Comparison of ENCODE assay signal across 10 cellular contexts in the genomic region with DNA sequence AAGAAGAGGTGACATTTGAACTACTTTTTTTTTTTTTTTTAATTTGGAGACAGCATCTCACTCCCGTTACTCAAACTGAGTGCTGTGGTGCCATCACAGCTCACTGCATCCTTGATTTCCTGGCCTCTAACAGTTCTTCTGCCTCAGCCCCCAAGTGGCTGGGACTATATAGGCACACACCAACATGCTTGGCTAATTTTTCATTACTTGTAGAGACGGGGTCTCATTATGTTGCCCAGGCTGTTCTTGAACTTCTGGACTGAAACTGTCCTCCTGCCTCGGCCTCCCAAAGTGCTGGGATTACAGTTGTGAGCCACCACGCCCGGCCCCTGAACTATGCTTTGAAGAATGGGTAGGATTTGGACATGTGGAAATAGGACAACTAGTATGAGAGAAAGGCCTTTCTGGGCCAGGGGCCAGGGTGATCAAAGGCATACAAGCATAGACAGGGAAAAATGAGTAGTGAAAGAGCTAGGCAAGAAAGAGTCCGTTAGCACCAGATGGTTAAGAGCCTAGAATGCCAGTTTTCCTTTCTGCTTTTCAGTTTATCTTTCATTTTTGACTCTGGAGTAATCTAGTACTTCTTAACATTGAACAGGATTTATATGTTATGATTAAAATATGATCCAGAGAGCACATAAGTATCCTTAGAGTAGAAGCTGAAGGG. TPM values are rescaled to one million over a fixed set of nuclear protein-coding genes. Genes with fewer than 3 reads are reported as not detected.
DNase-seq lines count a peak whose midpoint lies in the region; ATAC-seq and TF ChIP-seq lines count a peak whose summit lies in the region.
"Had no signal": no experiment of that assay in that cellular context is flagged by ENCODE, and none has a peak within 500 bp of the region (broad histone marks: within the 10 kb centered on the region; RNA-seq: fewer than 3 reads in every experiment).

No MANE protein-coding gene starts in this region.

- H3K27me3 Mint-ChIP-seq in effector memory CD8-positive, alpha-beta T cell, result no peaks in the 10 kb centered on the region
- H3K27me3 Mint-ChIP-seq in naive B cell, result no peaks in the 10 kb centered on the region
- no peaks in the 10 kb centered on the region for H3K27me3 Mint-ChIP-seq in Caco-2 (ENCODE audit: insufficient read depth, unreplicated experiment)

- H3K27ac ChIP-seq in DOHH2 (ENCODE audit: low read depth, low read length) (peak overlapping the region; percentile 79), HCT116 (ENCODE audit: low read depth, low read length) (no peak overlapping the region)
- H3K27ac ChIP-seq: PC-9, suprapubic skin had no signal

- peak; percentile 60 for TF ChIP-seq CTCF in DOHH2 (IDR thresholded peaks at IDR 0.05; ENCODE audit: low read depth, low read length, poor library complexity, severe bottlenecking)
- no peak for TF ChIP-seq CTCF in HCT116 (IDR thresholded peaks at IDR 0.05 in 2 of 3, conservative IDR thresholded peaks at IDR 0.05 in 1 of 3; ENCODE audit: borderline replicate concordance in 1 of 3, insufficient read depth in 1 of 3, low read depth in 2 of 3, low read length in 2 of 3)
- TF ChIP-seq CTCF in Caco-2 (IDR thresholded peaks at IDR 0.05; ENCODE audit: insufficient read depth in 1 of 2, low read depth in 1 of 2, low read length in 1 of 2, severe bottlenecking in 1 of 2, unreplicated experiment in 1 of 2), result no peak

- H3K4me1 ChIP-seq in DOHH2 (ENCODE audit: control insufficient read depth, low read length), result peaks cover 91% of the 10 kb centered on the region
- H3K4me1 ChIP-seq in HCT116 (ENCODE audit: control insufficient read depth in 1 of 2, insufficient read depth in 2 of 2, low read length in 2 of 2), result peaks cover 0 to 3% of the 10 kb centered on the region in 2 experiments; a peak in 2 of 4 replicates
- peaks cover 12% of the 10 kb centered on the region; the same call in 1 of the 2 replicates for H3K4me1 ChIP-seq in Caco-2

- H3K9me3 Mint-ChIP-seq in effector memory CD8-positive, alpha-beta T cell, result no peaks in the 10 kb centered on the region
- H3K9me3 Mint-ChIP-seq in naive B cell (no peaks in the 10 kb centered on the region), Caco-2 (ENCODE audit: unreplicated experiment) (no peaks in the 10 kb centered on the region)

- H3K9me2 ChIP-seq in DOHH2 (replicated peaks; ENCODE audit: control insufficient read depth, low read length), result no peaks in the 10 kb centered on the region
- H3K9me2 ChIP-seq in HCT116 (ENCODE audit: insufficient read depth), result no peaks in the 10 kb centered on the region

- DNase-seq in HCT116 (ENCODE audit: low read depth, low spot score) (no peak), naive B cell (no peak), Caco-2 (no peak)
- no peak for DNase-seq in effector memory CD8-positive, alpha-beta T cell
- DNase-seq in stimulated activated CD4-positive, alpha-beta T cell treated with anti-CD3 and anti-CD28 coated beads, Interleukin-4, amount 100 ng/mL, for 24 hours, result no peak
- DNase-seq: PC-9 had no signal

- ATAC-seq in HCT116, result peak; percentile 49
- ATAC-seq in effector memory CD8-positive, alpha-beta T cell (replicated peaks), result peak; percentile 35
- ATAC-seq in naive B cell (ENCODE audit: low read depth in 2 of 2), result peak; percentile 48 to 52
- ATAC-seq in GM21515 (IDR thresholded peaks at IDR 0.05; ENCODE audit: unreplicated experiment), result no peak
- ATAC-seq in GM21381 (IDR thresholded peaks at IDR 0.05; ENCODE audit: unreplicated experiment), result no peak

- no peak overlapping the region for H3K9ac ChIP-seq in HCT116 (ENCODE audit: low read length)

- peaks cover 21% of the 10 kb centered on the region for H3F3A ChIP-seq in DOHH2 (ENCODE audit: control insufficient read depth, insufficient read depth)

- BruUV-seq in HCT116 (replicated peaks; lab: Mats Ljungman, UMichigan) (no TSS peak), Caco-2 (replicated peaks; lab: Mats Ljungman, UMichigan) (no TSS peak)

- CTCF ChIA-PET in HCT116 (lab: Charles Lee) (no interaction called here), Caco-2 (lab: Charles Lee) (no interaction called here)

- H3K36me3 Mint-ChIP-seq in effector memory CD8-positive, alpha-beta T cell (ENCODE audit: insufficient read depth), result peaks cover 13% of the 10 kb centered on the region
- H3K36me3 Mint-ChIP-seq in naive B cell (peaks cover 5 to 8% of the 10 kb centered on the region in 2 donors), Caco-2 (ENCODE audit: insufficient read depth, unreplicated experiment) (no peaks in the 10 kb centered on the region)

- peak overlapping the region; percentile 89 to 96 for H3K27ac Mint-ChIP-seq in effector memory CD8-positive, alpha-beta T cell
- H3K27ac Mint-ChIP-seq in naive B cell (peak overlapping the region in 4 of 6 donors; percentile 4 to 88 (median 56)), Caco-2 (ENCODE audit: unreplicated experiment) (no peak overlapping the region)

- intact Hi-C loops in HCT116 (cut with micrococcal nuclease) (no loop called here), Caco-2 (cut with micrococcal nuclease; ENCODE audit: unreplicated experiment) (loop anchor here (10.0 kb wide), 1 partner anchor 579 kb away; no protein-coding TSS in a partner anchor)

- TF ChIP-seq POLR2A in HCT116 (IDR thresholded peaks at IDR 0.05; ENCODE audit: borderline replicate concordance, extremely low read depth, insufficient read depth, insufficient read length), result no peak

- H3K79me2 ChIP-seq in DOHH2 (ENCODE audit: control insufficient read depth, low read length), result peaks cover 99% of the 10 kb centered on the region
- peaks cover 70% of the 10 kb centered on the region for H3K79me2 ChIP-seq in HCT116 (ENCODE audit: insufficient read depth, low read length)

- H3K36me3 ChIP-seq in DOHH2 (ENCODE audit: control insufficient read depth, low read length), result peaks cover 15% of the 10 kb centered on the region
- no peaks in the 10 kb centered on the region for H3K36me3 ChIP-seq in HCT116 (ENCODE audit: control insufficient read depth in 1 of 2, insufficient read depth in 2 of 2, low read length in 2 of 2)
- no peaks in the 10 kb centered on the region for H3K36me3 ChIP-seq in Caco-2 (ENCODE audit: control insufficient read depth, insufficient read depth, low read length)
- H3K36me3 ChIP-seq: suprapubic skin had no signal

- H3K9me3 ChIP-seq in DOHH2 (ENCODE audit: control insufficient read depth, insufficient read depth, low read length) (no peaks in the 10 kb centered on the region), HCT116 (ENCODE audit: control insufficient read depth in 1 of 2, insufficient read depth in 1 of 2, low read depth in 1 of 2, low read length in 2 of 2) (no peaks in the 10 kb centered on the region), Caco-2 (no peaks in the 10 kb centered on the region)
- H3K9me3 ChIP-seq: suprapubic skin had no signal

- H3K4me1 Mint-ChIP-seq in effector memory CD8-positive, alpha-beta T cell (ENCODE audit: low read depth in 2 of 2), result peaks cover 51 to 87% of the 10 kb centered on the region in 2 donors
- H3K4me1 Mint-ChIP-seq in naive B cell (peaks cover 47 to 70% (median 47%) of the 10 kb centered on the region in 3 donors), Caco-2 (ENCODE audit: low read depth, unreplicated experiment) (peaks cover 12% of the 10 kb centered on the region)

- POLR2A ChIA-PET in HCT116 (lab: Charles Lee), result no interaction called here
- POLR2A ChIA-PET in Caco-2 (lab: Charles Lee), result no interaction called here

- H3K4me2 ChIP-seq in DOHH2 (ENCODE audit: low read length) (peak overlapping the region; percentile 90), HCT116 (ENCODE audit: low read length) (no peak overlapping the region)
- H3K4me2 ChIP-seq: PC-9 had no signal

- H3K4me3 Mint-ChIP-seq in effector memory CD8-positive, alpha-beta T cell, result peak overlapping the region; percentile 43 to 74
- H3K4me3 Mint-ChIP-seq in naive B cell (peak overlapping the region in 1 of 8 donors; percentile 1), Caco-2 (ENCODE audit: unreplicated experiment) (no peak overlapping the region)

- RAD21 ChIA-PET in HCT116 (lab: Charles Lee; ENCODE audit: low non-redundant PET in 1 of 2, low total read pairs in 2 of 2, uncharacterized antibody in 2 of 2, unreplicated experiment in 2 of 2), result no interaction called here

- H3K4me3 ChIP-seq in DOHH2 (ENCODE audit: low read length), result peak overlapping the region; percentile 71
- no peak overlapping the region for H3K4me3 ChIP-seq in HCT116 (replicated peaks in 1 of 2; ENCODE audit: low read depth in 1 of 2, low read length in 2 of 2)
- no peak overlapping the region for H3K4me3 ChIP-seq in Caco-2 (ENCODE audit: low read depth, low read length)
- H3K4me3 ChIP-seq: PC-9, suprapubic skin had no signal

- no peak overlapping the region for H2AFZ ChIP-seq in HCT116 (ENCODE audit: low read depth, low read length, poor library complexity, severe bottlenecking)
- H2AFZ ChIP-seq: PC-9 had no signal

- H3K27me3 ChIP-seq in DOHH2 (ENCODE audit: control insufficient read depth, low read length), result no peaks in the 10 kb centered on the region
- no peaks in the 10 kb centered on the region for H3K27me3 ChIP-seq in HCT116 (ENCODE audit: insufficient read depth, low read length)
- no peaks in the 10 kb centered on the region for H3K27me3 ChIP-seq in Caco-2 (replicated peaks; ENCODE audit: control insufficient read depth, insufficient read depth, low read length)
- H3K27me3 ChIP-seq: suprapubic skin had no signal

- TF ChIP-seq RAD21 in HCT116 (IDR thresholded peaks at IDR 0.05; ENCODE audit: low read depth), result no peak

- no peaks in the 10 kb centered on the region for H4K20me1 ChIP-seq in DOHH2 (ENCODE audit: control insufficient read depth, insufficient read depth, low read depth, low read length)
- no peaks in the 10 kb centered on the region for H4K20me1 ChIP-seq in HCT116 (ENCODE audit: insufficient read depth)

TF ChIP-seq in HCT116, 20 proteins besides CTCF, POLR2A, EP300 and RAD21 (continues in another document):
- TF ChIP-seq ZBTB33 (IDR thresholded peaks at IDR 0.05; ENCODE audit: extremely low read depth, insufficient replicate concordance, low read length), result no peak

RNA-seq across cellular contexts. Expression of gene RABGAP1L, which starts 6.3 kb away (rescaled TPM):
- total RNA-seq in HCT116 (2021; ENCODE audit: unreplicated experiment) (29.3 TPM), Caco-2 (2022) (20.3 and 20.4 TPM in 2 replicates)
- 11.4 and 13.1 TPM in 2 replicates for polyA plus RNA-seq in HCT116 (2012)
- 10 to 100 TPM; 24.0 to 90.2 (median 79.0) TPM for polyA plus RNA-seq in naive B cell (ENCODE audit: low read depth in 6 of 6)

Comparison
In these comparisons a context has a peak if more than half of its experiments do, and no peak if none do; other contexts are left out.
1. ATAC-seq: peak in HCT116 (single experiment), effector memory CD8-positive, alpha-beta T cell (single experiment) and naive B cell (2 of 2); none in GM21515 (single experiment) and GM21381 (single experiment).